ENCODE assay signal across 8 cellular contexts in the genomic region with DNA sequence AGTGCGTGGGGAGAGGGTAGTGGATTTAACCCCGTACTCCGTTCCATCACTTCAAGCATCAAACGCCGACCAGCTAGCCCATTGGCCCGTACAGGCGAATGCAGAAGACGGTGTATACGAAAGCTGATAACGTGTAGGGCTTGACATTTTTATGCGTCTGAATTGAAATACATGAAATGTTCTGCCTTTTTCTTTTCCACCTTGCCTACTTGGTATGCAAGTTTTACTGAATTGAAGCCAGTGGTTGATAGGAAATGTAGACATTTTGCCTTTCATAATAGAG. TPM values are rescaled to one million over a fixed set of nuclear protein-coding genes. Genes with fewer than 3 reads are reported as not detected.
DNase-seq lines count a peak whose midpoint lies in the region; ATAC-seq and TF ChIP-seq lines count a peak whose summit lies in the region.

No MANE protein-coding gene starts in this region.

- H3K9me3 Mint-ChIP-seq in memory B cell, result no peaks in the 10 kb centered on the region

- no peaks in the 10 kb centered on the region for H3K27me3 ChIP-seq in ascending aorta

- no peaks in the 10 kb centered on the region for H3K9me3 ChIP-seq in ascending aorta

- no peaks in the 10 kb centered on the region for H3K36me3 Mint-ChIP-seq in memory B cell

- intact Hi-C loops in ascending aorta (cut with DNase I), result loop anchor here (2.0 kb wide), 4 partner anchors 20 to 76 kb away; no protein-coding TSS in a partner anchor

- no peak for TF ChIP-seq CTCF in ascending aorta (IDR thresholded peaks at IDR 0.05)

- H3K4me1 ChIP-seq in ascending aorta, result peaks cover 0 to 18% of the 10 kb centered on the region in 2 donors

- peak overlapping the region; percentile 91 to 100 for H3K27ac ChIP-seq in ascending aorta

- peak; percentile 39 for DNase-seq in DMS114 treated with DMSO at 0.1 percent for 48 hours (lab: John Stamatoyannopoulos, UW; ENCODE audit: unreplicated experiment)
- DNase-seq in ascending aorta (ENCODE audit: low spot score in 2 of 2), result no peak
- no peak for DNase-seq in memory B cell (ENCODE audit: low spot score in 2 of 2)
- no peak for DNase-seq in NCI-H2196 treated with DMSO at 0.1 percent for 48 hours (lab: John Stamatoyannopoulos, UW; ENCODE audit: unreplicated experiment)

- peak overlapping the region; percentile 33 to 60 for H3K4me3 ChIP-seq in ascending aorta

- H3K4me3 Mint-ChIP-seq in memory B cell, result peak overlapping the region; percentile 91

- H3K27ac Mint-ChIP-seq in memory B cell, result peak overlapping the region; percentile 100

- ATAC-seq in HG03060 (IDR thresholded peaks at IDR 0.05; ENCODE audit: low read depth, unreplicated experiment) (peak; percentile 17), memory B cell (ENCODE audit: low read depth) (no peak), GM21381 (IDR thresholded peaks at IDR 0.05; ENCODE audit: unreplicated experiment) (no peak), GM21723 (IDR thresholded peaks at IDR 0.05; ENCODE audit: unreplicated experiment) (no peak), GM18867 (IDR thresholded peaks at IDR 0.05; ENCODE audit: unreplicated experiment) (no peak)

- H3K36me3 ChIP-seq in ascending aorta, result no peaks in the 10 kb centered on the region

- H3K4me1 Mint-ChIP-seq in memory B cell, result peaks cover 29% of the 10 kb centered on the region

- no peaks in the 10 kb centered on the region for H3K27me3 Mint-ChIP-seq in memory B cell

RNA-seq across cellular contexts. Expression of gene STAT3, which starts 0.8 kb away (rescaled TPM):
- total RNA-seq in ascending aorta, result 181 TPM

RNA-seq across cellular contexts. Expression of gene CAVIN1, which starts 34.0 kb away (rescaled TPM):
- total RNA-seq in ascending aorta, result 548 TPM
